7 cellular contexts compared by ENCODE assay signal in the genomic region with DNA sequence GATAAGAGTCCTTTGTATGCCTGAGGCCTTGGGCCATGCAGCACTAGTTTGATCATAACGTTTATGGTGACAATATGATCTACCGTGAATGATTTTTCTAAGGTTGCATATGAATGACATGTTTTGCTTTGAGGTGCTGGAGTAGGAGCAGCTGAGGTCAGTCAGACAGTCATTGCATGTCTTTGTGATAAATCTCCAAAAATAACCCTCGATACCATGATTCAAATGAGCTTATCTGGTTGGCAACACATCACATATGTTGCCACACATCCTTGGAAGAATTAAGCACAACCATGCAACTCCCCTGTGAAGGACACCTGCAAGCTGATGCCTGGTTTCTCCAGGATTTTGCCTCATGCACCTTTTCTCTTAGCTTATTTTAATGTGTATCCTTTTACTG.
"Had no signal": no experiment of that assay in that cellular context is flagged by ENCODE, and none has a peak within 500 bp of the region (broad histone marks: within the 10 kb centered on the region; RNA-seq: fewer than 3 reads in every experiment).

No MANE protein-coding gene starts in this region.

- DNase-seq: H9, HCEC 1CT, IMR-90 had no signal

- ATAC-seq: GM23338 had no signal

- H3K4me3 ChIP-seq: GM23338 had no signal

- FAIRE-seq: H1, H54, HTR-8/SVneo had no signal
